1 cellular context compared by ENCODE assay signal in genomic region chr18:75203456-75204261, GRCh38.
A peak's percentile ranks its signal among the peaks of the same experiment; 100 is the strongest.
TF ChIP-seq lines count a peak whose summit lies in the region.

No MANE protein-coding gene starts in this region.

TF ChIP-seq in HepG2, 621 proteins besides CTCF, POLR2A, EP300 and RAD21:
- TF ChIP-seq ZNF547 (CRISPR knock-in tag; IDR thresholded peaks at IDR 0.05) = no peak
- no peak for TF ChIP-seq CENPBD1 (CRISPR knock-in tag; IDR thresholded peaks at IDR 0.05; ENCODE audit: borderline replicate concordance, low read depth)
- TF ChIP-seq HBP1 (CRISPR knock-in tag; IDR thresholded peaks at IDR 0.05; ENCODE audit: low read depth) = no peak
- TF ChIP-seq ZNF281 (CRISPR knock-in tag; IDR thresholded peaks at IDR 0.05; ENCODE audit: borderline replicate concordance) = no peak
- peak; percentile 11 for TF ChIP-seq AGO2 (optimal IDR thresholded peaks at IDR 0.05; ENCODE audit: low read depth, low read length)
